8 cellular contexts compared by ENCODE assay signal in the genomic region with DNA sequence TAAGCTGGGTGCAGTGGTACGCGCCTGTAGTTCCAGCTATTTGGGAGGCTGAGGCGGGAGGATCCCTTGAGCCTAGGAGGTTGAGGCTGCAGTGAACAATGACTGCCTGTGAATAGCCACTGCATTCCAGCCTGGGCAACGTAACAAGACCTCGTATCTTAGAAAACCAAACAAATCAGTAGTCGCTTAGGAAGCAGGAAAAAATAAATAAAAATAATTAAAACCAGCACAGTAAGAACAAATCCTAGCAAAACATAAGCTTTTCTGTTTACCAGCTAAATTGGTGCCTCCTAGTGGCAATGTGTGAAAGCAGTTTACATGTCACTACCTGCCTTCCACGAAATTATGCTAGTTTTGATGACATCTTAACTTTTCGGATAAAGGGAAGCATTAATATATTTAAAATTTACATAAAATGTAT. TPM values are rescaled to one million over a fixed set of nuclear protein-coding genes. Genes with fewer than 3 reads are reported as not detected.
DNase-seq lines count a peak whose midpoint lies in the region; ATAC-seq, FAIRE-seq and TF ChIP-seq lines count a peak whose summit lies in the region.

No MANE protein-coding gene starts in this region.

- peaks cover 28% of the 10 kb centered on the region for H4K20me1 ChIP-seq in astrocyte (ENCODE audit: insufficient read depth, low read length)

- H3K4me3 ChIP-seq in astrocyte (ENCODE audit: insufficient read depth, low read depth, low read length): peak overlapping the region; percentile 68
- H3K4me3 ChIP-seq in thyroid gland (replicated peaks in 1 of 3): no peak overlapping the region

- DNase-seq in activated CD4-positive, alpha-beta T cell treated with anti-CD3 and anti-CD28 coated beads for 36 hours: no peak
- no peak for DNase-seq in activated CD4-positive, alpha-beta T cell treated with anti-CD3 and anti-CD28 coated beads, Interleukin-2, amount 50 U/mL, for 48 hours
- peak; percentile 2 for DNase-seq in NCI-H2171 (lab: John Stamatoyannopoulos, UW)
- DNase-seq in astrocyte (ENCODE audit: low read depth): peak; percentile 37
- DNase-seq in left kidney (ENCODE audit: low read depth, low spot score): peak; percentile 70
- no peak for DNase-seq in thyroid gland

- H3K27me3 Mint-ChIP-seq in activated CD4-positive, alpha-beta T cell treated with anti-CD3 and anti-CD28 coated beads for 36 hours: no peaks in the 10 kb centered on the region
- H3K27me3 Mint-ChIP-seq in astrocyte (ENCODE audit: low read depth, unreplicated experiment): no peaks in the 10 kb centered on the region

- H3K4me1 ChIP-seq in astrocyte (ENCODE audit: insufficient read depth, low read length) (peaks cover 31% of the 10 kb centered on the region), thyroid gland (peaks cover 25 to 30% of the 10 kb centered on the region in 2 donors)

- no peaks in the 10 kb centered on the region for H3K27me3 ChIP-seq in astrocyte (ENCODE audit: insufficient read depth, low read length)
- no peaks in the 10 kb centered on the region for H3K27me3 ChIP-seq in thyroid gland

- CTCF ChIA-PET in activated CD4-positive, alpha-beta T cell treated with anti-CD3 and anti-CD28 coated beads for 36 hours (lab: Charles Lee): interaction anchor here (0.5 to 3.3 kb wide), 33 partner anchors 9 to 478 kb away, joined by 3 to 17 read pairs (median 3); a partner anchor contains a TSS

- H3K36me3 Mint-ChIP-seq in activated CD4-positive, alpha-beta T cell treated with anti-CD3 and anti-CD28 coated beads for 36 hours (ENCODE audit: low read depth): peaks cover 30% of the 10 kb centered on the region
- peaks cover 6% of the 10 kb centered on the region for H3K36me3 Mint-ChIP-seq in astrocyte (ENCODE audit: low read depth, unreplicated experiment)

- intact Hi-C loops in activated CD4-positive, alpha-beta T cell treated with anti-CD3 and anti-CD28 coated beads for 36 hours (cut with DNase I, micrococcal nuclease): no loop called here
- intact Hi-C loops in thyroid gland (cut with DNase I): loop anchor here (10.0 kb wide), 1 partner anchor 276 kb away; a partner anchor contains a TSS

- H3K27ac Mint-ChIP-seq in activated CD4-positive, alpha-beta T cell treated with anti-CD3 and anti-CD28 coated beads for 36 hours: peak overlapping the region; percentile 94
- H3K27ac Mint-ChIP-seq in astrocyte (ENCODE audit: unreplicated experiment): peak overlapping the region; percentile 95

- H3K4me1 Mint-ChIP-seq in activated CD4-positive, alpha-beta T cell treated with anti-CD3 and anti-CD28 coated beads for 36 hours: peaks cover 32% of the 10 kb centered on the region
- peaks cover 18% of the 10 kb centered on the region for H3K4me1 Mint-ChIP-seq in astrocyte (ENCODE audit: low read depth, unreplicated experiment)

- H3K9ac ChIP-seq in astrocyte (ENCODE audit: low read length): peak overlapping the region; percentile 72

- peaks cover 47% of the 10 kb centered on the region for H3K79me2 ChIP-seq in astrocyte (ENCODE audit: insufficient read depth, low read length)

- TF ChIP-seq CTCF in astrocyte (IDR thresholded peaks at IDR 0.05; ENCODE audit: insufficient read depth, low read depth, low read length): peak; percentile 84
- TF ChIP-seq CTCF in thyroid gland (IDR thresholded peaks at IDR 0.05): peak in 5 of 6 experiments; percentile 5 to 47 (median 28)

- peak overlapping the region; percentile 79 for H3K4me3 Mint-ChIP-seq in activated CD4-positive, alpha-beta T cell treated with anti-CD3 and anti-CD28 coated beads for 36 hours
- H3K4me3 Mint-ChIP-seq in astrocyte (ENCODE audit: unreplicated experiment): peak overlapping the region; percentile 85

- POLR2A ChIA-PET in activated CD4-positive, alpha-beta T cell treated with anti-CD3 and anti-CD28 coated beads for 36 hours (lab: Charles Lee): interaction anchor here (0.5 to 1.4 kb wide), 5 partner anchors 10 to 412 kb away, joined by 3 to 6 read pairs (median 5); no protein-coding TSS in a partner anchor

- H3K9me3 ChIP-seq in astrocyte (ENCODE audit: insufficient read depth, low read depth, low read length) (no peaks in the 10 kb centered on the region), thyroid gland (no peaks in the 10 kb centered on the region)

- no peak for FAIRE-seq in astrocyte (lab: Jason Lieb, UNC)

- TF ChIP-seq POLR2A in thyroid gland (IDR thresholded peaks at IDR 0.05): no peak

- H3K36me3 ChIP-seq in astrocyte (ENCODE audit: insufficient read depth, low read length): peaks cover 2% of the 10 kb centered on the region
- peaks cover 16 to 22% of the 10 kb centered on the region in 2 donors for H3K36me3 ChIP-seq in thyroid gland

- no peak overlapping the region for H2AFZ ChIP-seq in astrocyte (ENCODE audit: low read depth, low read length)

- 56 to 58% methylated on average over 8 of the region's 8 CpGs for WGBS in thyroid gland, 2 donors

- H3K9me3 Mint-ChIP-seq in activated CD4-positive, alpha-beta T cell treated with anti-CD3 and anti-CD28 coated beads for 36 hours (ENCODE audit: low read depth): no peaks in the 10 kb centered on the region
- peaks cover 3% of the 10 kb centered on the region for H3K9me3 Mint-ChIP-seq in astrocyte (ENCODE audit: unreplicated experiment)

- peak overlapping the region; percentile 58 for H3K27ac ChIP-seq in astrocyte (ENCODE audit: low read depth, low read length)
- H3K27ac ChIP-seq in thyroid gland: peak overlapping the region in 2 of 3 donors; percentile 57 to 75

- no peak for ATAC-seq in activated CD4-positive, alpha-beta T cell treated with anti-CD3 and anti-CD28 coated beads for 36 hours
- ATAC-seq in GM21515 (IDR thresholded peaks at IDR 0.05; ENCODE audit: unreplicated experiment) (no peak), GM21825 (IDR thresholded peaks at IDR 0.05; ENCODE audit: unreplicated experiment) (no peak)

- peak overlapping the region; percentile 90 for H3K4me2 ChIP-seq in astrocyte (ENCODE audit: low read length)

RNA-seq across cellular contexts. Expression of a gene that starts 1.3 kb away (rescaled TPM):
- total RNA-seq in activated CD4-positive, alpha-beta T cell treated with anti-CD3 and anti-CD28 coated beads for 36 hours: 1 to 10 TPM; 7.0 to 7.9 TPM
- 11.5 and 12.1 TPM in 2 replicates for total RNA-seq in astrocyte
- 10 to 100 TPM; 13.2 to 18.0 (median 15.3) TPM for total RNA-seq in thyroid gland

RNA-seq across cellular contexts. Expression of a gene that starts 11.4 kb away (rescaled TPM):
- total RNA-seq in activated CD4-positive, alpha-beta T cell treated with anti-CD3 and anti-CD28 coated beads for 36 hours: 1 to 10 TPM in 1 of 2 experiments, under 1 TPM in 1; 0.80 to 1.1 TPM
- total RNA-seq in astrocyte (124 and 134 TPM in 2 replicates), thyroid gland (10 to 100 TPM; 11.0 to 23.5 (median 20.0) TPM)

RNA-seq across cellular contexts. Expression of a gene that starts 18.0 kb away (rescaled TPM):
- under 1 TPM; 0.16 to 0.18 TPM for total RNA-seq in activated CD4-positive, alpha-beta T cell treated with anti-CD3 and anti-CD28 coated beads for 36 hours
- total RNA-seq in astrocyte (0.50 and 0.84 TPM in 2 replicates), thyroid gland (1 to 10 TPM in 3 of 4 donors, under 1 TPM in 1; 0.40 to 1.8 (median 1.5) TPM)

RNA-seq across cellular contexts. Expression of a gene that starts 22.3 kb away (rescaled TPM):
- total RNA-seq in activated CD4-positive, alpha-beta T cell treated with anti-CD3 and anti-CD28 coated beads for 36 hours: under 1 TPM; 0.11 TPM
- not detected in 2 replicates for total RNA-seq in astrocyte
- under 1 TPM in 1 of 4 donors, not detected in 3; 0.33 TPM for total RNA-seq in thyroid gland

RNA-seq across cellular contexts. Expression of a gene that starts 32.4 kb away (rescaled TPM):
- total RNA-seq in activated CD4-positive, alpha-beta T cell treated with anti-CD3 and anti-CD28 coated beads for 36 hours: not detected
- not detected in 2 replicates for total RNA-seq in astrocyte
- total RNA-seq in thyroid gland: not detected

Comparison
In these comparisons a context has a peak if more than half of its experiments do, and no peak if none do; other contexts are left out.
1. DNase-seq: peak in NCI-H2171 (single experiment), astrocyte (single experiment) and left kidney (single experiment); none in activated CD4-positive, alpha-beta T cell treated with anti-CD3 and anti-CD28 coated beads for 36 hours (single experiment), activated CD4-positive, alpha-beta T cell treated with anti-CD3 and anti-CD28 coated beads, Interleukin-2, amount 50 U/mL, for 48 hours (0 of 2) and thyroid gland (0 of 2).
2. RNA of a gene that starts 11.4 kb away (total RNA-seq): 124 to 134 TPM in astrocyte and 11.0 to 23.5 TPM in thyroid gland; 0.80 to 1.1 TPM in activated CD4-positive, alpha-beta T cell treated with anti-CD3 and anti-CD28 coated beads for 36 hours; every median in the first group is over 4 times any median in the second.